ENCODE assay signal across 8 cellular contexts in the genomic region with DNA sequence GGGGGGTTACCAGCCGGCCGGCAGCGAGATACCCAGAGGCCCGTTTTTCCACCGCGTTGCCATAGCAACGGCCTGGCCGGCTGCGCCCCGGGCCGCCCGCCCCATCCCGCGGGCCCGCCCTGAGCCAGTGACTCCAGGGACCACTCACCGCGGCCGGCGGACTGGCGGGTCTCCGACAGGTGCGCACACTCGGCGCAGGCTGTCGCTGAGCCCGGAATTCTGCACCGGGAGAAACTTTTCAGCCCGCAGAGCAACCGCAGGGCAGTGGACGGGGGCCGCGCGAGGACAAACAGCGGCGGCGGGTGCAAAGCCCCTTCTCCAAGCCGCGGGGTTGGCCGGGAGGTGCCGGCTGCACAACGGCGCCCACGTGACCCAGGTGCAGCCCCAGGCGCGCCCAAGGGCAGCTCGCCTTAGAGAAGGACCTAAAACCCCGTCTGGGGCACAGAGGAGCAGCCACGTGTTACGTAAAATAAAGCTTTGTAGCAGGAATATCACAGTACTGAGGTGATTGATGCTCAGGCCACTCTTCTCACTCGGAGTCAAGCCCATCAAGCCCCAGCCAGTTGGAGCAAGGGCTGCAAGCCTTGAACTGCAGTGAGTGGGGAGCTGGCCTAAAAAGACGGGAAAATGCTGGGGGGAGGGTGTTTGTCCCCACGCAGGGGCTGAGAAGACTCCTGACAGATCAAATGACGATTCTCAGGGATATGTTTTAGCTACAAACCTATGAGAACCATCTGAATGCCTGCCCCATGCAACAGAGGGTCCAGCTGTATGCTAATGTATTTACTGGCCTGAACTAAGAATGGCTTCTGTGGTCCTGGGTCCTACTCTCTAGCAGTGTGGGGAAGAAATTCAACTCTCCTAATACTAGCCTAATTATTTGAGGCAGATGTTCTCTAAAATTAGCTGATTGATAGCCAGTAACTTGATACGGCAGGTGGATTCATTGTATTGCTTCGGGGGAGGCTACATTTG. TPM values are rescaled to one million over a fixed set of nuclear protein-coding genes. Genes with fewer than 3 reads are reported as not detected.
DNase-seq lines count a peak whose midpoint lies in the region; ATAC-seq and TF ChIP-seq lines count a peak whose summit lies in the region.

A gene (minus strand): TSS at position 294 of the 975 bp plus-strand sequence. CDS start 119,323 bp downstream, outside the sequence.

- 5 to 7% methylated on average over 44 to 55 of the region's 55 CpGs for WGBS in aorta, 2 donors

- H3K27ac ChIP-seq in breast epithelium (no peak within 1 kb of the TSS), aorta (ENCODE audit: low read depth in 1 of 2, low read length in 2 of 2) (no peak within 1 kb of the TSS)

- DNase-seq in breast epithelium (ENCODE audit: low spot score in 2 of 2) (no peak), MCF 10A (ENCODE audit: unreplicated experiment) (no peak), NCI-H1694 (lab: John Stamatoyannopoulos, UW) (peak; percentile 30), fibroblast of villous mesenchyme (ENCODE audit: low read depth) (no peak), neural crest cell (ENCODE audit: low read depth, low spot score) (peak; percentile 55), aorta (peak in 1 of 2 donors; percentile 75)
- peak; percentile 42 to 48 for DNase-seq in activated CD4-positive, alpha-beta T cell treated with anti-CD3 and anti-CD28 coated beads, Interleukin-2, amount 50 U/mL, for 48 hours

- peaks cover 0 to 5% of the 10 kb centered on the region in 2 donors for H3K4me1 ChIP-seq in breast epithelium
- no peaks in the 10 kb centered on the region for H3K4me1 ChIP-seq in aorta (ENCODE audit: control insufficient read depth in 1 of 2, insufficient read depth in 2 of 2, low read length in 2 of 2)

- no peak for TF ChIP-seq CTCF in breast epithelium (IDR thresholded peaks at IDR 0.05)
- TF ChIP-seq CTCF in MCF 10A (IDR thresholded peaks at IDR 0.05; ENCODE audit: unreplicated experiment): no peak
- TF ChIP-seq CTCF in fibroblast of villous mesenchyme (IDR thresholded peaks at IDR 0.05; ENCODE audit: insufficient read depth, low read depth, low read length): no peak
- no peak for TF ChIP-seq CTCF in neural crest cell (conservative IDR thresholded peaks at IDR 0.05)

- no peaks in the 10 kb centered on the region for H3K9me3 ChIP-seq in breast epithelium
- H3K9me3 ChIP-seq in aorta (ENCODE audit: control insufficient read depth, low read length): no peaks in the 10 kb centered on the region

- ATAC-seq in HG02759 (IDR thresholded peaks at IDR 0.05; ENCODE audit: unreplicated experiment): peak; percentile 97
- ATAC-seq in aorta (ENCODE audit: low FRiP score): peak; percentile 62

- H3K4me1 Mint-ChIP-seq in MCF 10A (ENCODE audit: insufficient read depth, unreplicated experiment) (peaks cover 5% of the 10 kb centered on the region), neural crest cell (peaks cover 17% of the 10 kb centered on the region)

- H3K36me3 ChIP-seq in breast epithelium (no peaks in the 10 kb centered on the region), aorta (ENCODE audit: control insufficient read depth in 1 of 2, insufficient read depth in 2 of 2, low read length in 1 of 2) (no peaks in the 10 kb centered on the region)

- peaks cover 0 to 18% of the 10 kb centered on the region in 2 donors for H3K27me3 ChIP-seq in breast epithelium
- peaks cover 0 to 1% of the 10 kb centered on the region in 2 donors for H3K27me3 ChIP-seq in aorta (ENCODE audit: control insufficient read depth in 1 of 2, insufficient read depth in 2 of 2, low read length in 1 of 2)

- H3K9me3 Mint-ChIP-seq in MCF 10A (ENCODE audit: unreplicated experiment) (peaks cover 7% of the 10 kb centered on the region), neural crest cell (no peaks in the 10 kb centered on the region)

- peak within 1 kb of the TSS; percentile 42 to 55 (median 48) for H3K4me3 ChIP-seq in breast epithelium
- peak within 1 kb of the TSS; percentile 55 for H3K4me3 ChIP-seq in fibroblast of villous mesenchyme (ENCODE audit: low read depth, low read length)
- H3K4me3 ChIP-seq in aorta (ENCODE audit: low read length in 2 of 2): peak within 1 kb of the TSS; percentile 27 to 28

- H3K27me3 Mint-ChIP-seq in MCF 10A (ENCODE audit: insufficient read depth, unreplicated experiment) (no peaks in the 10 kb centered on the region), neural crest cell (ENCODE audit: low read depth) (peaks cover 17% of the 10 kb centered on the region)

- BruUV-seq in MCF 10A (replicated peaks; lab: Mats Ljungman, UMichigan): no TSS peak

- intact Hi-C loops in breast epithelium (cut with DNase I; ENCODE audit: low total_unique reads): no loop called here
- intact Hi-C loops in MCF 10A (cut with micrococcal nuclease): no loop called here
- intact Hi-C loops in aorta (cut with DNase I): no loop called here

- POLR2A ChIA-PET in MCF 10A (lab: Yijun Ruan, JAX): no interaction called here

- no peak within 1 kb of the TSS for H3K27ac Mint-ChIP-seq in MCF 10A (ENCODE audit: low read depth, unreplicated experiment)
- peak within 1 kb of the TSS; percentile 70 for H3K27ac Mint-ChIP-seq in neural crest cell (ENCODE audit: unreplicated experiment)

- no peak for TF ChIP-seq POLR2A in breast epithelium (IDR thresholded peaks at IDR 0.05)

- H3K36me3 Mint-ChIP-seq in MCF 10A (ENCODE audit: insufficient read depth, unreplicated experiment) (no peaks in the 10 kb centered on the region), neural crest cell (ENCODE audit: low read depth) (no peaks in the 10 kb centered on the region)

- H3K4me3 Mint-ChIP-seq in MCF 10A (ENCODE audit: unreplicated experiment) (no peak within 1 kb of the TSS), neural crest cell (peak within 1 kb of the TSS; percentile 89)

- CTCF ChIA-PET in MCF 10A (lab: Yijun Ruan, JAX): no interaction called here

RNA-seq across cellular contexts. Expression of the gene that starts here (rescaled TPM):
- 1 to 10 TPM in 2 of 3 donors, under 1 TPM in 1; 0.33 to 2.4 (median 1.2) TPM for total RNA-seq in breast epithelium
- 0.20 and 0.58 TPM in 2 replicates for total RNA-seq in MCF 10A (2022)
- total RNA-seq in fibroblast of villous mesenchyme: 2.9 and 5.6 TPM in 2 replicates
- total RNA-seq in neural crest cell: 17.3 and 24.2 TPM in 2 replicates
- 1 to 10 TPM in 1 of 2 donors, under 1 TPM in 1; 0.88 to 3.8 TPM for total RNA-seq in aorta
- polyA plus RNA-seq in aorta: 1 to 10 TPM in 1 of 2 donors, under 1 TPM in 1; 0.10 to 2.3 TPM

Comparison
In these comparisons a context has a peak if more than half of its experiments do, and no peak if none do; other contexts are left out.
1. DNase-seq: peak in NCI-H1694 (single experiment), activated CD4-positive, alpha-beta T cell treated with anti-CD3 and anti-CD28 coated beads, Interleukin-2, amount 50 U/mL, for 48 hours (2 of 2) and neural crest cell (single experiment); none in breast epithelium (0 of 2), MCF 10A (single experiment) and fibroblast of villous mesenchyme (single experiment).
2. Peak in every context shown above with its lines, with median percentiles within 50 percentile points of each other: H3K4me3 ChIP-seq.